Comparison of ENCODE assay signal across 25 cellular contexts in genomic region chr4:188143731-188144130, GRCh38. TPM values are rescaled to one million over a fixed set of nuclear protein-coding genes. Genes with fewer than 3 reads are reported as not detected.
"Had no signal": no experiment of that assay in that cellular context is flagged by ENCODE, and none has a peak within 500 bp of the region (broad histone marks: within the 10 kb centered on the region; RNA-seq: fewer than 3 reads in every experiment).

No MANE protein-coding gene starts in this region.

- H3K4me3 Mint-ChIP-seq: activated CD4-positive, alpha-beta T cell treated with anti-CD3 and anti-CD28 coated beads, Interleukin-2, amount 10 ng/mL, durations not matched to agents 24 days and 14 days; activated CD8-positive, alpha-beta T cell treated with anti-CD3 and anti-CD28 coated beads, Interleukin-2, amount 10 ng/mL, durations not matched to agents 7 days and 5 days; activated naive CD8-positive, alpha-beta T cell treated with anti-CD3 and anti-CD28 coated beads, Interleukin-2, amount 50 U/mL, for 24 hours; activated T-helper 1 cell treated with anti-CD3 and anti-CD28 coated beads, Interleukin-12 subunit alpha, Interleukin-12 subunit beta, Interleukin-2, Interleukin-4 antibody, amounts not matched to agents 30 ng/mL and 10 ng/mL and 1 ng/mL, durations not matched to agents 14 hours and 24 hours and 36 hours; brain; natural killer cell; T-helper 1 cell treated with Interleukin-12 subunit alpha and Interleukin-12 subunit beta and Interleukin-4 antibody, amounts not matched to agents 30 μg/mL and 1 μg/mL, for 36 hours had no signal

- H3K27me3 Mint-ChIP-seq: activated CD4-positive, alpha-beta T cell treated with anti-CD3 and anti-CD28 coated beads, Interleukin-2, amount 10 ng/mL, durations not matched to agents 24 days and 14 days; activated naive CD8-positive, alpha-beta T cell treated with anti-CD3 and anti-CD28 coated beads, Interleukin-2, amount 50 U/mL, for 24 hours had no signal

- H3K36me3 Mint-ChIP-seq: brain had no signal

- H3K27ac ChIP-seq: esophagus muscularis mucosa, neutrophil, ovary, prostate gland, thoracic aorta had no signal

- DNase-seq: activated CD4-positive, alpha-beta T cell treated with anti-CD3 and anti-CD28 coated beads, Interleukin-2, amount 10 ng/mL, durations not matched to agents 24 days and 14 days; activated CD8-positive, alpha-beta T cell treated with anti-CD3 and anti-CD28 coated beads, Interleukin-2, amount 10 ng/mL, durations not matched to agents 7 days and 5 days; activated gamma-delta T cell; activated naive CD4-positive, alpha-beta T cell treated with anti-CD3 and anti-CD28 coated beads, Interleukin-2, amount 50 U/mL, for 16 hours; activated naive CD8-positive, alpha-beta T cell treated with anti-CD3 and anti-CD28 coated beads, Interleukin-2, amount 50 U/mL, for 24 hours; anterior cingulate cortex; central memory CD4-positive, alpha-beta T cell; glutamatergic neuron; hippocampal formation; left ventricle myocardium superior; midbrain; natural killer cell; ovary; stimulated activated CD4-positive, alpha-beta T cell treated with anti-CD3 and anti-CD28 coated beads, Interleukin-4, amount 100 ng/mL, for 24 hours; stimulated activated naive CD4-positive, alpha-beta T cell treated with Interleukin-2 at 50 U/mL for 16 hours; T1000 had no signal

- H3K4me1 ChIP-seq: esophagus muscularis mucosa, prostate gland had no signal

- H3K27ac Mint-ChIP-seq: activated CD4-positive, alpha-beta T cell treated with anti-CD3 and anti-CD28 coated beads, Interleukin-2, amount 10 ng/mL, durations not matched to agents 24 days and 14 days; activated CD8-positive, alpha-beta T cell treated with anti-CD3 and anti-CD28 coated beads, Interleukin-2, amount 10 ng/mL, durations not matched to agents 7 days and 5 days; activated naive CD8-positive, alpha-beta T cell treated with anti-CD3 and anti-CD28 coated beads, Interleukin-2, amount 50 U/mL, for 24 hours; activated T-helper 1 cell treated with anti-CD3 and anti-CD28 coated beads, Interleukin-12 subunit alpha, Interleukin-12 subunit beta, Interleukin-2, Interleukin-4 antibody, amounts not matched to agents 30 ng/mL and 10 ng/mL and 1 ng/mL, durations not matched to agents 14 hours and 24 hours and 36 hours; brain; natural killer cell; T-helper 1 cell treated with Interleukin-12 subunit alpha and Interleukin-12 subunit beta and Interleukin-4 antibody, amounts not matched to agents 30 μg/mL and 1 μg/mL, for 36 hours had no signal

- H3K4me1 Mint-ChIP-seq: activated CD4-positive, alpha-beta T cell treated with anti-CD3 and anti-CD28 coated beads, Interleukin-2, amount 10 ng/mL, durations not matched to agents 24 days and 14 days; activated naive CD8-positive, alpha-beta T cell treated with anti-CD3 and anti-CD28 coated beads, Interleukin-2, amount 50 U/mL, for 24 hours; brain; natural killer cell had no signal

- H3K9me3 ChIP-seq: esophagus muscularis mucosa, ovary, prostate gland, thoracic aorta had no signal

- H3K4me3 ChIP-seq: esophagus muscularis mucosa, ovary, prostate gland, thoracic aorta had no signal

- H3K9me3 Mint-ChIP-seq: activated CD4-positive, alpha-beta T cell treated with anti-CD3 and anti-CD28 coated beads, Interleukin-2, amount 10 ng/mL, durations not matched to agents 24 days and 14 days had no signal

- ATAC-seq: activated CD8-positive, alpha-beta T cell treated with anti-CD3 and anti-CD28 coated beads, Interleukin-2, amount 10 ng/mL, durations not matched to agents 7 days and 5 days; activated naive CD8-positive, alpha-beta T cell treated with anti-CD3 and anti-CD28 coated beads, Interleukin-2, amount 50 U/mL, for 24 hours; left ventricle myocardium superior; natural killer cell had no signal

- H3K36me3 ChIP-seq: esophagus muscularis mucosa, neutrophil, ovary, prostate gland, thoracic aorta had no signal

- H3K27me3 ChIP-seq: neutrophil, ovary had no signal

RNA-seq across cellular contexts. Expression of gene TRIML1, which starts 4.5 kb away (rescaled TPM):
- total RNA-seq: activated CD4-positive, alpha-beta T cell treated with anti-CD3 and anti-CD28 coated beads, Interleukin-2, amount 10 ng/mL, durations not matched to agents 24 days and 14 days; activated CD8-positive, alpha-beta T cell treated with anti-CD3 and anti-CD28 coated beads, Interleukin-2, amount 10 ng/mL, durations not matched to agents 7 days and 5 days; activated T-helper 1 cell treated with anti-CD3 and anti-CD28 coated beads, Interleukin-12 subunit alpha, Interleukin-12 subunit beta, Interleukin-2, Interleukin-4 antibody, amounts not matched to agents 30 ng/mL and 10 ng/mL and 1 ng/mL, durations not matched to agents 14 hours and 24 hours and 36 hours; esophagus muscularis mucosa; frontal cortex; left ventricle myocardium superior; natural killer cell; ovary; thoracic aorta; ureter had no signal

RNA-seq across cellular contexts. Expression of gene TRIML2, which starts 34.3 kb away (rescaled TPM):
- total RNA-seq: activated CD4-positive, alpha-beta T cell treated with anti-CD3 and anti-CD28 coated beads, Interleukin-2, amount 10 ng/mL, durations not matched to agents 24 days and 14 days; activated CD8-positive, alpha-beta T cell treated with anti-CD3 and anti-CD28 coated beads, Interleukin-2, amount 10 ng/mL, durations not matched to agents 7 days and 5 days; activated T-helper 1 cell treated with anti-CD3 and anti-CD28 coated beads, Interleukin-12 subunit alpha, Interleukin-12 subunit beta, Interleukin-2, Interleukin-4 antibody, amounts not matched to agents 30 ng/mL and 10 ng/mL and 1 ng/mL, durations not matched to agents 14 hours and 24 hours and 36 hours; frontal cortex; left ventricle myocardium superior; natural killer cell; ovary; thoracic aorta; ureter had no signal
